ENCODE assay signal across 12 cellular contexts in genomic region chr10:89534826-89535166, GRCh38. TPM values are rescaled to one million over a fixed set of nuclear protein-coding genes. Genes with fewer than 3 reads are reported as not detected.
DNase-seq lines count a peak whose midpoint lies in the region; ATAC-seq and TF ChIP-seq lines count a peak whose summit lies in the region.
"Had no signal": no experiment of that assay in that cellular context is flagged by ENCODE, and none has a peak within 500 bp of the region (broad histone marks: within the 10 kb centered on the region; RNA-seq: fewer than 3 reads in every experiment).

No MANE protein-coding gene starts in this region.

- no peak overlapping the region for H3K27ac Mint-ChIP-seq in stimulated activated naive CD8-positive, alpha-beta T cell treated with anti-CD3 and anti-CD28 coated beads, Interleukin-15, Interleukin-2, amounts not matched to agents 100 ng/mL and 50 ng/mL, for 24 hours
- H3K27ac Mint-ChIP-seq in endothelial cell (ENCODE audit: unreplicated experiment) = no peak overlapping the region

- H3K4me1 ChIP-seq in HAP-1 = peaks cover 19% of the 10 kb centered on the region

- H3K4me3 ChIP-seq in neural cell (ENCODE audit: low read length) (peak overlapping the region; percentile 76), HAP-1 (no peak overlapping the region; the same call in 1 of the 2 replicates)

- no peak overlapping the region for H3K27ac ChIP-seq in neural cell (ENCODE audit: low read length)
- H3K27ac ChIP-seq: HL-60 had no signal

- DNase-seq in stimulated activated naive CD8-positive, alpha-beta T cell treated with anti-CD3 and anti-CD28 coated beads, Interleukin-15, Interleukin-2, amounts not matched to agents 100 U/mL and 50 U/mL, for 24 hours = no peak
- no peak for DNase-seq in endothelial cell (ENCODE audit: low spot score)
- no peak for DNase-seq in HAP-1 (ENCODE audit: low spot score in 2 of 2)
- DNase-seq in NCI-H748 (lab: John Stamatoyannopoulos, UW; ENCODE audit: unreplicated experiment) = no peak
- DNase-seq: NCI-H2029 treated with DMSO at 0.1 percent for 48 hours; stimulated activated CD4-positive, alpha-beta T cell treated with anti-CD3 and anti-CD28 coated beads, Interleukin-2, amount 100 ng/mL, for 48 hours had no signal

- H3K9ac ChIP-seq in neural cell (ENCODE audit: low read length) = peak overlapping the region; percentile 4

- H2AFZ ChIP-seq in neural cell (ENCODE audit: low read depth, low read length) = no peak overlapping the region

- no peaks in the 10 kb centered on the region for H3K9me2 ChIP-seq in neural cell (ENCODE audit: insufficient read depth, low read length)

- H3K4me3 Mint-ChIP-seq in stimulated activated naive CD8-positive, alpha-beta T cell treated with anti-CD3 and anti-CD28 coated beads, Interleukin-15, Interleukin-2, amounts not matched to agents 100 ng/mL and 50 ng/mL, for 24 hours = peak overlapping the region; percentile 30
- H3K4me3 Mint-ChIP-seq in endothelial cell (ENCODE audit: unreplicated experiment) = peak overlapping the region; percentile 85

- no peaks in the 10 kb centered on the region for H3K9me3 Mint-ChIP-seq in stimulated activated naive CD8-positive, alpha-beta T cell treated with anti-CD3 and anti-CD28 coated beads, Interleukin-15, Interleukin-2, amounts not matched to agents 100 ng/mL and 50 ng/mL, for 24 hours
- no peaks in the 10 kb centered on the region for H3K9me3 Mint-ChIP-seq in endothelial cell (ENCODE audit: unreplicated experiment)

- ATAC-seq in stimulated activated naive CD8-positive, alpha-beta T cell treated with anti-CD3 and anti-CD28 coated beads, Interleukin-15, Interleukin-2, amounts not matched to agents 100 U/mL and 50 U/mL, for 24 hours = no peak
- ATAC-seq in HG02623 (IDR thresholded peaks at IDR 0.05; ENCODE audit: unreplicated experiment) = no peak
- ATAC-seq in GM18520 (IDR thresholded peaks at IDR 0.05; ENCODE audit: unreplicated experiment) = no peak

- H3K79me2 ChIP-seq in neural cell (replicated peaks; ENCODE audit: insufficient read depth, low read length) = no peaks in the 10 kb centered on the region

- H3K36me3 ChIP-seq in neural cell (ENCODE audit: insufficient read depth, low read length) (no peaks in the 10 kb centered on the region), HAP-1 (replicated peaks) (no peaks in the 10 kb centered on the region)

- H3K27me3 ChIP-seq in neural cell (ENCODE audit: insufficient read depth, low read depth, low read length) = peaks cover 41% of the 10 kb centered on the region
- H3K27me3 ChIP-seq in HAP-1 (ENCODE audit: low read depth) = peaks cover 28% of the 10 kb centered on the region

- no peak for TF ChIP-seq EP300 in neural cell (conservative IDR thresholded peaks at IDR 0.05; ENCODE audit: poor library complexity, severe bottlenecking)

- H3K36me3 Mint-ChIP-seq in stimulated activated naive CD8-positive, alpha-beta T cell treated with anti-CD3 and anti-CD28 coated beads, Interleukin-15, Interleukin-2, amounts not matched to agents 100 ng/mL and 50 ng/mL, for 24 hours (ENCODE audit: low read depth) = no peaks in the 10 kb centered on the region
- H3K36me3 Mint-ChIP-seq in endothelial cell (ENCODE audit: low read depth, unreplicated experiment) = peaks cover 3% of the 10 kb centered on the region

- H3K9me3 ChIP-seq in neural cell (ENCODE audit: low read length) = peaks cover 3% of the 10 kb centered on the region
- no peaks in the 10 kb centered on the region for H3K9me3 ChIP-seq in HAP-1

- TF ChIP-seq CTCF in endothelial cell (IDR thresholded peaks at IDR 0.05; ENCODE audit: unreplicated experiment) (no peak), neural cell (IDR thresholded peaks at IDR 0.05; ENCODE audit: poor library complexity, severe bottlenecking) (no peak)

- H3K4me1 Mint-ChIP-seq in stimulated activated naive CD8-positive, alpha-beta T cell treated with anti-CD3 and anti-CD28 coated beads, Interleukin-15, Interleukin-2, amounts not matched to agents 100 ng/mL and 50 ng/mL, for 24 hours (ENCODE audit: low read depth) = peaks cover 8% of the 10 kb centered on the region
- peaks cover 5% of the 10 kb centered on the region for H3K4me1 Mint-ChIP-seq in endothelial cell (ENCODE audit: unreplicated experiment)

- no peaks in the 10 kb centered on the region for H4K20me1 ChIP-seq in neural cell (ENCODE audit: insufficient read depth)

- peaks cover 71% of the 10 kb centered on the region for H3K27me3 Mint-ChIP-seq in stimulated activated naive CD8-positive, alpha-beta T cell treated with anti-CD3 and anti-CD28 coated beads, Interleukin-15, Interleukin-2, amounts not matched to agents 100 ng/mL and 50 ng/mL, for 24 hours
- H3K27me3 Mint-ChIP-seq in endothelial cell (ENCODE audit: unreplicated experiment) = peaks cover 7% of the 10 kb centered on the region

- TF ChIP-seq RAD21 in neural cell (conservative IDR thresholded peaks at IDR 0.05) = no peak

- peak overlapping the region; percentile 89 for H3K4me2 ChIP-seq in neural cell (ENCODE audit: low read length)

- no peaks in the 10 kb centered on the region for H3F3A ChIP-seq in neural cell (ENCODE audit: insufficient read depth, low read length, poor library complexity, severe bottlenecking)

- in situ Hi-C loops in HAP-1 (cut with MboI; ENCODE audit: low sequenced_read_pairs) = no loop called here

TF ChIP-seq in neural cell, 6 proteins besides CTCF, POLR2A, EP300 and RAD21:
- no peak for TF ChIP-seq MXI1 (conservative IDR thresholded peaks at IDR 0.05; ENCODE audit: poor library complexity, severe bottlenecking)
TF ChIP-seq in neural cell: peak in this region for 0.

RNA-seq across cellular contexts. Expression of gene SLC16A12, which starts 0.6 kb away (rescaled TPM):
- 0.21 TPM for total RNA-seq in endothelial cell (ENCODE audit: unreplicated experiment)
- polyA plus RNA-seq in neural cell = 0.04 TPM in 1 of 2 replicates, not detected in the other
- under 0.01 and 0.12 TPM in 2 replicates for polyA minus RNA-seq in neural cell
- total RNA-seq: activated CD8-positive, alpha-beta memory T cell treated with anti-CD3 and anti-CD28 coated beads for 36 hours had no signal
